Comparison of ENCODE assay signal across 12 cellular contexts in the genomic region with DNA sequence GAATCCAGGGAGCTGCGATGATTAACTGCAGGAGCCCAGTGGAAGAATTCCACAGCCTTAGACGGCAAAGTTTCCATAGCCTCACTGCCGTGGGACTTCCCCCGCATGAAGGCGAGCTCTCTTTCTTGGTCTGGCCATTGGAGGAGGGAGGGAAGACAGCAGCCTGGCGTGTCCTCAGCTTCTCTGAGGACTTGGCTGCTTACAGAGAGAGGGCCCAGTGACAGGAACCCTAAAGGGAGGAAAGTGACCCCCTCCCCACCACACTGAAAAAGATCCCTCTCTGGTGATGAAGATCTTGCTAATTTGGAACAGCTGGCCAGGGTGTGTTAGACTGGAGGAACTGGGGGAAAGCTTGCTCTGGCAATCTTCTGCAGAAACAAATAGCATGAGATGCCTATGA. TPM values are rescaled to one million over a fixed set of nuclear protein-coding genes. Genes with fewer than 3 reads are reported as not detected.
DNase-seq lines count a peak whose midpoint lies in the region; ATAC-seq and TF ChIP-seq lines count a peak whose summit lies in the region.
"Had no signal": no experiment of that assay in that cellular context is flagged by ENCODE, and none has a peak within 500 bp of the region (broad histone marks: within the 10 kb centered on the region; RNA-seq: fewer than 3 reads in every experiment).

No MANE protein-coding gene starts in this region.

- peak overlapping the region; percentile 31 for H2BK20ac ChIP-seq in IMR-90 (ENCODE audit: low read depth, low read length)

- peak overlapping the region; percentile 16; the same call in 1 of the 2 replicates for H3K4me2 ChIP-seq in IMR-90 (ENCODE audit: low read depth, low read length)

- CTCF ChIA-PET in IMR-90 (lab: Yijun Ruan, JAX) = no interaction called here

- DNase-seq in IMR-90 (no peak), lower lobe of right lung (no peak), suprapubic skin (ENCODE audit: low spot score in 2 of 2) (no peak), hippocampal formation (lab: John Stamatoyannopoulos, UW) (no peak), SIG-M5 (lab: John Stamatoyannopoulos, UW) (no peak)
- DNase-seq: brain microvascular endothelial cell, DMS 273 treated with DMSO at 0.1 percent for 48 hours, mammary epithelial cell, NCI-H187 had no signal

- peaks cover 95% of the 10 kb centered on the region for H4K20me1 ChIP-seq in IMR-90 (ENCODE audit: insufficient read depth, low read length)

- in situ Hi-C loops in IMR-90 (cut with MboI; ENCODE audit: low sequenced_read_pairs) = no loop called here

- H3K9ac ChIP-seq in IMR-90 (ENCODE audit: low read depth, low read length) = no peak overlapping the region
- H3K9ac ChIP-seq in duodenal mucosa (ENCODE audit: low read depth in 1 of 2, low read length in 2 of 2) = no peak overlapping the region

- peaks cover 52% of the 10 kb centered on the region for H3K9me1 ChIP-seq in IMR-90 (ENCODE audit: insufficient read depth, low read length)

- H3K27ac ChIP-seq in IMR-90 (ENCODE audit: insufficient read depth, low read length) (no peak overlapping the region), duodenal mucosa (ENCODE audit: low read depth, low read length) (peak overlapping the region; percentile 72), lower lobe of right lung (peak overlapping the region; percentile 67), suprapubic skin (peak overlapping the region; percentile 69)
- H3K27ac ChIP-seq: brain microvascular endothelial cell had no signal

- peak overlapping the region; percentile 38 for H2BK120ac ChIP-seq in IMR-90 (ENCODE audit: low read depth, low read length)

- H3K4me3 ChIP-seq in IMR-90 (ENCODE audit: insufficient read depth, low read depth, low read length) (no peak overlapping the region), duodenal mucosa (ENCODE audit: low read depth in 1 of 2, low read length in 2 of 2) (no peak overlapping the region), lower lobe of right lung (no peak overlapping the region), suprapubic skin (no peak overlapping the region)

- no peak overlapping the region for H4K5ac ChIP-seq in IMR-90 (ENCODE audit: low read depth, low read length)

- H3K36me3 ChIP-seq in IMR-90 (ENCODE audit: control insufficient read depth, insufficient read depth, low read length) (no peaks in the 10 kb centered on the region), duodenal mucosa (ENCODE audit: control insufficient read depth in 1 of 2, insufficient read depth in 2 of 2, low read length in 2 of 2) (no peaks in the 10 kb centered on the region), lower lobe of right lung (peaks cover 4% of the 10 kb centered on the region), suprapubic skin (no peaks in the 10 kb centered on the region)
- H3K36me3 ChIP-seq: brain microvascular endothelial cell had no signal

- no peak overlapping the region for H2AFZ ChIP-seq in IMR-90 (replicated peaks; ENCODE audit: low read length, poor library complexity)

- H3K4me1 ChIP-seq in IMR-90 (ENCODE audit: control insufficient read depth, insufficient read depth, low read length) (peaks cover 47% of the 10 kb centered on the region), duodenal mucosa (ENCODE audit: control insufficient read depth in 1 of 2, insufficient read depth in 2 of 2, low read length in 2 of 2) (peaks cover 16 to 41% of the 10 kb centered on the region in 2 donors), lower lobe of right lung (peaks cover 57% of the 10 kb centered on the region), suprapubic skin (peaks cover 73% of the 10 kb centered on the region)

- H3K18ac ChIP-seq in IMR-90 (ENCODE audit: low read depth, low read length) = no peak overlapping the region; the same call in 1 of the 2 replicates

- peak overlapping the region; percentile 31 for H2AK9ac ChIP-seq in IMR-90 (replicated peaks; ENCODE audit: low read depth, low read length, poor library complexity)

- peak overlapping the region; percentile 68; the same call in 1 of the 2 replicates for H3K23ac ChIP-seq in IMR-90 (ENCODE audit: low read depth, low read length)

- H3K9me3 ChIP-seq in IMR-90 (ENCODE audit: control insufficient read depth, insufficient read depth, low read length) (no peaks in the 10 kb centered on the region), duodenal mucosa (ENCODE audit: control insufficient read depth in 1 of 2, low read length in 2 of 2) (no peaks in the 10 kb centered on the region), lower lobe of right lung (no peaks in the 10 kb centered on the region), suprapubic skin (no peaks in the 10 kb centered on the region)

- H2BK15ac ChIP-seq in IMR-90 (ENCODE audit: low read depth, low read length) = no peak overlapping the region

- peak overlapping the region; percentile 6 for H2BK5ac ChIP-seq in IMR-90 (ENCODE audit: low read depth, low read length, poor library complexity, severe bottlenecking)

- peaks cover 16 to 94% of the 10 kb centered on the region in 2 experiments; a peak in 3 of 4 replicates for H3K79me1 ChIP-seq in IMR-90 (ENCODE audit: low read depth in 1 of 2, low read length in 2 of 2)

- dilution Hi-C loops in IMR-90 (cut with HindIII; ENCODE audit: low sequenced_read_pairs, unreplicated experiment) = no loop called here

- no peak for TF ChIP-seq CTCF in IMR-90 (conservative IDR thresholded peaks at IDR 0.05; ENCODE audit: low read depth, low read length)
- TF ChIP-seq CTCF in lower lobe of right lung (IDR thresholded peaks at IDR 0.05) = no peak
- no peak for TF ChIP-seq CTCF in suprapubic skin (IDR thresholded peaks at IDR 0.05)

- H3K27me3 ChIP-seq in IMR-90 (ENCODE audit: control insufficient read depth, insufficient read depth, low read length) (no peaks in the 10 kb centered on the region), duodenal mucosa (ENCODE audit: control insufficient read depth in 1 of 2, insufficient read depth in 2 of 2, low read length in 2 of 2) (no peaks in the 10 kb centered on the region), lower lobe of right lung (ENCODE audit: low read depth) (no peaks in the 10 kb centered on the region), suprapubic skin (no peaks in the 10 kb centered on the region)
- H3K27me3 ChIP-seq: brain microvascular endothelial cell had no signal

- TF ChIP-seq POLR2A in IMR-90 (IDR thresholded peaks at IDR 0.05; ENCODE audit: low read depth, low read length) (no peak), suprapubic skin (IDR thresholded peaks at IDR 0.05) (no peak)

- TF ChIP-seq EP300 in suprapubic skin (IDR thresholded peaks at IDR 0.05) = no peak

- peak overlapping the region; percentile 49 for H3K14ac ChIP-seq in IMR-90 (replicated peaks; ENCODE audit: low read depth, low read length)

- no TSS peak for BruUV-seq in IMR-90 (replicated peaks; lab: Mats Ljungman, UMichigan)

- POLR2A ChIA-PET in IMR-90 (lab: Charles Lee; ENCODE audit: unreplicated experiment) = interaction anchor here (0.5 to 0.6 kb wide), 2 partner anchors 11 to 36 kb away, joined by 3 read pairs; no protein-coding TSS in a partner anchor

- H3K4ac ChIP-seq in IMR-90 (ENCODE audit: low read depth, low read length) = peak overlapping the region; percentile 28

- H3K56ac ChIP-seq in IMR-90 (ENCODE audit: extremely low read depth, insufficient read depth, low read length) = no peak overlapping the region

- H4K91ac ChIP-seq in IMR-90 (ENCODE audit: insufficient read depth, low read depth, low read length) = peak overlapping the region; percentile 34; the same call in 1 of the 2 replicates

- intact Hi-C loops in IMR-90 (cut with micrococcal nuclease) = no loop called here
- intact Hi-C loops in lower lobe of right lung (cut with DNase I) = no loop called here

- no peak for TF ChIP-seq RAD21 in IMR-90 (IDR thresholded peaks at IDR 0.05; ENCODE audit: low read length)

- ATAC-seq in IMR-90 (ENCODE audit: low read depth) = no peak
- peak in 1 of 2 donors; percentile 21 for ATAC-seq in lower lobe of right lung
- no peak for ATAC-seq in GM18519 (IDR thresholded peaks at IDR 0.05; ENCODE audit: low FRiP score, unreplicated experiment)
- no peak for ATAC-seq in HG02938 (IDR thresholded peaks at IDR 0.05; ENCODE audit: unreplicated experiment)

- H4K8ac ChIP-seq in IMR-90 (ENCODE audit: low read depth in 2 of 2, low read length in 2 of 2) = peak overlapping the region in 1 of 2 experiments; percentile 36; a peak in 1 of 4 replicates

- peak overlapping the region; percentile 73 for H2AK5ac ChIP-seq in IMR-90 (ENCODE audit: low read depth, low read length)

- WGBS in IMR-90 (ENCODE audit: extremely low coverage in 2 of 2, insufficient read length in 1 of 2), 2 experiments = no CpG with 5 or more reads among the region's 6 CpGs
- whole genome bisulfite sequencing in suprapubic skin = 47% methylated on average over 6 of the region's 6 CpGs

TF ChIP-seq in IMR-90, 13 proteins besides CTCF, POLR2A, EP300 and RAD21:
- TF ChIP-seq RCOR1 (IDR thresholded peaks at IDR 0.05; ENCODE audit: insufficient replicate concordance, low read length) (no peak), SMC3 (IDR thresholded peaks at IDR 0.05; ENCODE audit: low read depth, low read length) (no peak)

RNA-seq across cellular contexts. Expression of a gene that starts 41.0 kb away (rescaled TPM):
- total RNA-seq in IMR-90 (2012; rRNA removed) (290 and 311 TPM in 2 replicates), lower lobe of right lung (92.3 TPM), suprapubic skin (100 to 1,000 TPM; 164 to 220 (median 166) TPM)
- 172 TPM in 2 replicates for polyA plus RNA-seq in IMR-90 (2012; rRNA removed)
- 65.5 and 87.1 TPM in 2 replicates for polyA plus RNA-seq in IMR-90 (2012; cell fraction: cytosol; rRNA removed)
- polyA plus RNA-seq in IMR-90 (2012; cell fraction: nucleus; rRNA removed; ENCODE audit: low replicate concordance) = 90.6 and 259 TPM in 2 replicates
